Comparison of ENCODE assay signal across 8 cellular contexts in genomic region chr1:170664828-170665617, GRCh38. TPM values are rescaled to one million over a fixed set of nuclear protein-coding genes. Genes with fewer than 3 reads are reported as not detected.
DNase-seq lines count a peak whose midpoint lies in the region; ATAC-seq and TF ChIP-seq lines count a peak whose summit lies in the region.

No MANE protein-coding gene starts in this region.

- H3K79me2 ChIP-seq in OCI-LY7 (ENCODE audit: insufficient read depth, low read depth, low read length) = no peaks in the 10 kb centered on the region

- no peak overlapping the region for H2AFZ ChIP-seq in OCI-LY7 (ENCODE audit: low read length)

- POLR2A ChIA-PET in OCI-LY7 (lab: Charles Lee) = interaction anchor here (0.6 kb wide), 1 partner anchor 83 kb away, joined by 3 read pairs; no protein-coding TSS in a partner anchor

- peak overlapping the region; percentile 88 for H3K4me3 ChIP-seq in fibroblast of pulmonary artery (replicated peaks; ENCODE audit: low read depth, low read length)
- no peak overlapping the region for H3K4me3 ChIP-seq in OCI-LY7 (ENCODE audit: low read depth, low read length, poor library complexity, severe bottlenecking)

- BruUV-seq in OCI-LY7 (replicated peaks; lab: Mats Ljungman, UMichigan) = no TSS peak

- H3K9me2 ChIP-seq in OCI-LY7 (ENCODE audit: insufficient read depth, low read length) = no peaks in the 10 kb centered on the region

- peak; percentile 41 for TF ChIP-seq CTCF in fibroblast of pulmonary artery (IDR thresholded peaks at IDR 0.05; ENCODE audit: low read length, missing control alignments)
- TF ChIP-seq CTCF in omental fat pad (IDR thresholded peaks at IDR 0.05) = no peak
- no peak for TF ChIP-seq CTCF in OCI-LY7 (conservative IDR thresholded peaks at IDR 0.05; ENCODE audit: low read length)

- CTCF ChIA-PET in OCI-LY7 (lab: Charles Lee; ENCODE audit: unreplicated experiment) = no interaction called here

- H3K36me3 ChIP-seq in OCI-LY7 (ENCODE audit: insufficient read depth, low read length) = no peaks in the 10 kb centered on the region

- H3K9me3 ChIP-seq in OCI-LY7 (ENCODE audit: low read length) = no peaks in the 10 kb centered on the region

- peak; percentile 68 for DNase-seq in ELR (ENCODE audit: low read depth)
- DNase-seq in fibroblast of pulmonary artery (ENCODE audit: low read depth) = peak; percentile 69
- no peak for DNase-seq in omental fat pad (ENCODE audit: low spot score)
- DNase-seq in OCI-LY7 (ENCODE audit: low spot score) = no peak

- intact Hi-C loops in OCI-LY7 (cut with micrococcal nuclease; ENCODE audit: unreplicated experiment) = no loop called here

- no peak overlapping the region for H3K27ac ChIP-seq in OCI-LY7 (ENCODE audit: low read depth, low read length, poor library complexity, severe bottlenecking)

- ATAC-seq in omental fat pad (ENCODE audit: low FRiP score) (peak; percentile 75), HG02870 (IDR thresholded peaks at IDR 0.05; ENCODE audit: unreplicated experiment) (no peak), HG02798 (IDR thresholded peaks at IDR 0.05; ENCODE audit: poor library complexity, unreplicated experiment) (no peak), HG03565 (IDR thresholded peaks at IDR 0.05; ENCODE audit: unreplicated experiment) (no peak)

- no peaks in the 10 kb centered on the region for H3K4me1 ChIP-seq in OCI-LY7 (ENCODE audit: insufficient read depth, low read length, poor library complexity, severe bottlenecking)

- no peaks in the 10 kb centered on the region for H4K20me1 ChIP-seq in OCI-LY7 (ENCODE audit: insufficient read depth, low read length)

- no peak overlapping the region for H3K4me2 ChIP-seq in OCI-LY7 (ENCODE audit: low read length)

TF ChIP-seq in PFSK-1, 5 proteins besides CTCF, POLR2A, EP300 and RAD21:
- no peak for TF ChIP-seq SIN3A (IDR thresholded peaks at IDR 0.05; ENCODE audit: borderline replicate concordance, insufficient read depth, low read length)
- TF ChIP-seq POLR2AphosphoS5 (IDR thresholded peaks at IDR 0.05; ENCODE audit: low read depth, low read length) = no peak
- TF ChIP-seq FOXP2 (optimal IDR thresholded peaks at IDR 0.05; ENCODE audit: borderline replicate concordance, extremely low read depth, extremely low read length, insufficient read depth) = peak; percentile 32
- no peak for TF ChIP-seq TAF1 (IDR thresholded peaks at IDR 0.05; ENCODE audit: borderline replicate concordance, insufficient read depth, low read length)
- TF ChIP-seq REST (IDR thresholded peaks at IDR 0.05; ENCODE audit: insufficient read depth in 1 of 2, low read depth in 2 of 2, low read length in 2 of 2) = no peak

RNA-seq across cellular contexts. Expression of gene PRRX1, which starts 1.1 kb away (rescaled TPM):
- 31.6 TPM for polyA plus RNA-seq in PFSK-1 (2012; ENCODE audit: insufficient read length, low read depth)
- total RNA-seq in omental fat pad (10 to 100 TPM; 25.4 to 44.0 (median 40.6) TPM), OCI-LY7 (2022) (not detected in 2 replicates)
- not detected in 2 replicates for total RNA-seq in OCI-LY7 (2014; rRNA removed; shearing (Covaris generic))

Comparison
In these comparisons a context has a peak if more than half of its experiments do, and no peak if none do; other contexts are left out.
1. DNase-seq: peak in ELR (single experiment) and fibroblast of pulmonary artery (single experiment); none in omental fat pad (single experiment) and OCI-LY7 (single experiment).
2. RNA of gene PRRX1, which starts 1.1 kb away (total RNA-seq): 25.4 to 44.0 TPM in omental fat pad; not detected in OCI-LY7; every median in the first group is over 10 times any median in the second.